24 cellular contexts compared by ENCODE assay signal in genomic region chr13:111488466-111489132, GRCh38.
"Had no signal": no experiment of that assay in that cellular context is flagged by ENCODE, and none has a peak within 500 bp of the region (broad histone marks: within the 10 kb centered on the region; RNA-seq: fewer than 3 reads in every experiment).

No MANE protein-coding gene starts in this region.

- H3K4me1 Mint-ChIP-seq: activated naive CD4-positive, alpha-beta T cell treated with anti-CD3 and anti-CD28 coated beads, Interleukin-2, amount 50 U/mL, for 24 hours; activated naive CD8-positive, alpha-beta T cell treated with anti-CD3 and anti-CD28 coated beads, Interleukin-2, amount 50 U/mL, for 24 hours; immature natural killer cell had no signal

- ATAC-seq: activated CD8-positive, alpha-beta T cell treated with anti-CD3 and anti-CD28 coated beads, Interleukin-2, amount 10 ng/mL, durations not matched to agents 7 days and 5 days; activated naive CD8-positive, alpha-beta T cell treated with anti-CD3 and anti-CD28 coated beads, Interleukin-2, amount 50 U/mL, for 24 hours; foreskin keratinocyte; heart left ventricle; left lung; mucosa of descending colon; natural killer cell treated with Interleukin-12 subunit alpha and Interleukin-12 subunit beta and Interleukin-15 and Interleukin-18, amount 100 ng/mL, for 72 hours had no signal

- H3K9me3 Mint-ChIP-seq: activated T-cell treated with anti-CD3 and anti-CD28 coated beads, Interleukin-2, amount 50 U/mL, for 24 hours; natural killer cell treated with Interleukin-12 subunit alpha and Interleukin-12 subunit beta and Interleukin-15 and Interleukin-18, amount 100 ng/mL, for 72 hours had no signal

- DNase-seq: activated CD4-positive, alpha-beta T cell treated with anti-CD3 and anti-CD28 coated beads for 1 hour; activated CD8-positive, alpha-beta T cell treated with anti-CD3 and anti-CD28 coated beads, Interleukin-2, amount 10 ng/mL, durations not matched to agents 7 days and 5 days; activated naive CD8-positive, alpha-beta T cell treated with anti-CD3 and anti-CD28 coated beads, Interleukin-2, amount 50 U/mL, for 24 hours; activated T-cell treated with anti-CD3 and anti-CD28 coated beads, Interleukin-2, amount 50 U/mL, for 24 hours; amygdala; caudate nucleus; dermis blood vessel endothelial cell; effector CD4-positive, alpha-beta T cell; foreskin keratinocyte; heart left ventricle; hypothalamus; immature natural killer cell; kidney glomerular epithelial cell; mesendoderm; mucosa of descending colon; SK-N-SH; stimulated activated naive CD4-positive, alpha-beta T cell; SW 1271; T-helper 9 cell; transverse colon had no signal

- H3K4me3 Mint-ChIP-seq: activated CD8-positive, alpha-beta T cell treated with anti-CD3 and anti-CD28 coated beads, Interleukin-2, amount 10 ng/mL, durations not matched to agents 7 days and 5 days; activated naive CD4-positive, alpha-beta T cell treated with anti-CD3 and anti-CD28 coated beads, Interleukin-2, amount 50 U/mL, for 24 hours; activated naive CD8-positive, alpha-beta T cell treated with anti-CD3 and anti-CD28 coated beads, Interleukin-2, amount 50 U/mL, for 24 hours; activated T-cell treated with anti-CD3 and anti-CD28 coated beads, Interleukin-2, amount 50 U/mL, for 24 hours; immature natural killer cell; natural killer cell treated with Interleukin-12 subunit alpha and Interleukin-12 subunit beta and Interleukin-15 and Interleukin-18, amount 100 ng/mL, for 72 hours; T-helper 1 cell treated with Interleukin-12 subunit alpha and Interleukin-12 subunit beta and Interleukin-4 antibody, amounts not matched to agents 30 μg/mL and 1 μg/mL, for 36 hours had no signal

- H3K27me3 Mint-ChIP-seq: activated naive CD8-positive, alpha-beta T cell treated with anti-CD3 and anti-CD28 coated beads, Interleukin-2, amount 50 U/mL, for 24 hours had no signal

- H3K27ac Mint-ChIP-seq: activated CD8-positive, alpha-beta T cell treated with anti-CD3 and anti-CD28 coated beads, Interleukin-2, amount 10 ng/mL, durations not matched to agents 7 days and 5 days; activated naive CD4-positive, alpha-beta T cell treated with anti-CD3 and anti-CD28 coated beads, Interleukin-2, amount 50 U/mL, for 24 hours; activated naive CD8-positive, alpha-beta T cell treated with anti-CD3 and anti-CD28 coated beads, Interleukin-2, amount 50 U/mL, for 24 hours; activated T-cell treated with anti-CD3 and anti-CD28 coated beads, Interleukin-2, amount 50 U/mL, for 24 hours; immature natural killer cell; natural killer cell treated with Interleukin-12 subunit alpha and Interleukin-12 subunit beta and Interleukin-15 and Interleukin-18, amount 100 ng/mL, for 72 hours; T-helper 1 cell treated with Interleukin-12 subunit alpha and Interleukin-12 subunit beta and Interleukin-4 antibody, amounts not matched to agents 30 μg/mL and 1 μg/mL, for 36 hours had no signal
